ENCODE assay signal across 2 cellular contexts in the genomic region with DNA sequence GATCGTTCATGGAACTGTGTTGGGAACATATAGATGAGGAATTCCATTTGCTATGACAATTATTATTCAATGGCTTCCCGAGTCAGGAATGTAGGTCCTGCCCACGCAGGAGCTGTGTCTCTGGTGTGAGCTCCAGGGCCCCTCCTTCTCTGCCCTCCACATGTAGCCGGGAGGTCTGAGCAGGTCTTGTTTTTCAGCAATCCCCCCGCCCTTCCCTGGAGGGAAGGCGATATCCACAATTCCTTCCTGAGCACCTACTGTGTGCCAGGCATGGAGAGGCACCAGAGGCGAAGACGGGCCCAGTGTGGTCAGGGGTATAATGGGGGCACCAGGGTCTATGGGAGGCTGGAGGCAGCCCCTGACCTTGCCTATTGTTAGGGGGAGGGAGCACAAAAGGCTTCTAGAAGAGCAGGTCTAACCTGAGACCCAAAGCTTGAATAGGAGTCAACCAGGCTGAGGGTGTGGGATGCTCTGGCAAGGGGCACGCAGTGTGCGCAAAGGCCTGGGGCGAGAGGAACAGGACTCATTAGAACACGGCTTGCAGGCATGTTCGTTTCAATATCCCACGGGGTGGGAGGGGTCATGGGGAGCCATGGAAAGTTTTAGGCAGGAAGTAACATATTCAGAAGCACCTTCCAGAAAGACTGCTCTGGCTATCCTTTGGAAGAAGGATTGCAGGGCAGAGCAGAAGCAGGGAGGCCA.
TF ChIP-seq lines count a peak whose summit lies in the region.

No MANE protein-coding gene starts in this region.

TF ChIP-seq in HepG2, 621 proteins besides CTCF, POLR2A, EP300 and RAD21:
- TF ChIP-seq, protein P1, sequence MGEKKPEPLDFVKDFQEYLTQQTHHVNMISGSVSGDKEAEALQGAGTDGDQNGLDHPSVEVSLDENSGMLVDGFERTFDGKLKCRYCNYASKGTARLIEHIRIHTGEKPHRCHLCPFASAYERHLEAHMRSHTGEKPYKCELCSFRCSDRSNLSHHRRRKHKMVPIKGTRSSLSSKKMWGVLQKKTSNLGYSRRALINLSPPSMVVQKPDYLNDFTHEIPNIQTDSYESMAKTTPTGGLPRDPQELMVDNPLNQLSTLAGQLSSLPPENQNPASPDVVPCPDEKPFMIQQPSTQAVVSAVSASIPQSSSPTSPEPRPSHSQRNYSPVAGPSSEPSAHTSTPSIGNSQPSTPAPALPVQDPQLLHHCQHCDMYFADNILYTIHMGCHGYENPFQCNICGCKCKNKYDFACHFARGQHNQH (CRISPR knock-in tag; IDR thresholded peaks at IDR 0.05) = no peak
- TF ChIP-seq ZKSCAN1 (IDR thresholded peaks at IDR 0.05; ENCODE audit: low read length) = peak; percentile 71; the same call in 1 of the 2 replicates

TF ChIP-seq in H1, 55 proteins besides CTCF, POLR2A, EP300 and RAD21:
- no peak for TF ChIP-seq CREB1 (IDR thresholded peaks at IDR 0.05)
- TF ChIP-seq, protein P2, sequence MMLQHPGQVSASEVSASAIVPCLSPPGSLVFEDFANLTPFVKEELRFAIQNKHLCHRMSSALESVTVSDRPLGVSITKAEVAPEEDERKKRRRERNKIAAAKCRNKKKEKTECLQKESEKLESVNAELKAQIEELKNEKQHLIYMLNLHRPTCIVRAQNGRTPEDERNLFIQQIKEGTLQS (IDR thresholded peaks at IDR 0.05; ENCODE audit: insufficient read depth, low read depth, low read length) = no peak
- TF ChIP-seq BACH1 (IDR thresholded peaks at IDR 0.05; ENCODE audit: low read length) = no peak
- TF ChIP-seq, protein P3, sequence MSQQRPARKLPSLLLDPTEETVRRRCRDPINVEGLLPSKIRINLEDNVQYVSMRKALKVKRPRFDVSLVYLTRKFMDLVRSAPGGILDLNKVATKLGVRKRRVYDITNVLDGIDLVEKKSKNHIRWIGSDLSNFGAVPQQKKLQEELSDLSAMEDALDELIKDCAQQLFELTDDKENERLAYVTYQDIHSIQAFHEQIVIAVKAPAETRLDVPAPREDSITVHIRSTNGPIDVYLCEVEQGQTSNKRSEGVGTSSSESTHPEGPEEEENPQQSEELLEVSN (IDR thresholded peaks at IDR 0.05) = no peak
- no peak for TF ChIP-seq SP2 (IDR thresholded peaks at IDR 0.05; ENCODE audit: low read length)
- no peak for TF ChIP-seq RNF2 (IDR thresholded peaks at IDR 0.05; ENCODE audit: borderline replicate concordance, low read depth, low read length, missing control alignments, poor library complexity, severe bottlenecking)
- TF ChIP-seq GABPA (IDR thresholded peaks at IDR 0.05; ENCODE audit: borderline replicate concordance, insufficient read depth, low read length) = no peak
- TF ChIP-seq CHD2 (IDR thresholded peaks at IDR 0.05; ENCODE audit: low read length) = no peak
- TF ChIP-seq SRF (IDR thresholded peaks at IDR 0.05; ENCODE audit: low read depth, low read length) = no peak
- no peak for TF ChIP-seq NANOG (IDR thresholded peaks at IDR 0.05; ENCODE audit: insufficient read depth, low read depth, low read length, poor library complexity, severe bottlenecking)
- TF ChIP-seq JUND (IDR thresholded peaks at IDR 0.05; ENCODE audit: low read length) = no peak
- TF ChIP-seq TBP (IDR thresholded peaks at IDR 0.05; ENCODE audit: low read depth, low read length) = no peak
- no peak for TF ChIP-seq TAF1 (IDR thresholded peaks at IDR 0.05; ENCODE audit: low read depth, low read length)
- TF ChIP-seq SUZ12 (IDR thresholded peaks at IDR 0.05; ENCODE audit: low read length) = no peak
- TF ChIP-seq SIX5 (IDR thresholded peaks at IDR 0.05; ENCODE audit: low read depth, low read length) = no peak
- TF ChIP-seq CBX5 (IDR thresholded peaks at IDR 0.05; ENCODE audit: low read depth, low read length) = no peak
